In genomic region chr19:33100894-33101644, GRCh38 we compare ENCODE assay signal across 1 cellular context.
TF ChIP-seq lines count a peak whose summit lies in the region.

No MANE protein-coding gene starts in this region.

TF ChIP-seq in GM23338, 12 proteins besides CTCF, POLR2A, EP300 and RAD21 (continued from another document):
- TF ChIP-seq ZNF331 (CRISPR knock-in tag; IDR thresholded peaks at IDR 0.05; ENCODE audit: low read depth), result no peak
- TF ChIP-seq ETS1 (IDR thresholded peaks at IDR 0.05), result no peak
- no peak for TF ChIP-seq NANOG (IDR thresholded peaks at IDR 0.05; ENCODE audit: borderline replicate concordance)
